Comparison of ENCODE assay signal across 14 cellular contexts in genomic region chr14:20195170-20195569, GRCh38. TPM values are rescaled to one million over a fixed set of nuclear protein-coding genes. Genes with fewer than 3 reads are reported as not detected.
"Had no signal": no experiment of that assay in that cellular context is flagged by ENCODE, and none has a peak within 500 bp of the region (broad histone marks: within the 10 kb centered on the region; RNA-seq: fewer than 3 reads in every experiment).

No MANE protein-coding gene starts in this region.

RNA-seq across cellular contexts. Expression of gene OR11G2, which starts 4.5 kb away (rescaled TPM):
- total RNA-seq: activated B cell treated with CpG ODN at 0.5 μM for 24 hours; activated CD4-positive, alpha-beta memory T cell treated with anti-CD3 and anti-CD28 coated beads for 36 hours; activated CD4-positive, alpha-beta memory T cell treated with anti-CD3 and anti-CD28 coated beads, Interleukin-2, amount 10 ng/mL, durations not matched to agents 7 days and 5 days; activated CD4-positive, alpha-beta T cell treated with anti-CD3 and anti-CD28 coated beads for 36 hours; activated CD4-positive, alpha-beta T cell treated with anti-CD3 and anti-CD28 coated beads, Interleukin-2, amount 10 ng/mL, durations not matched to agents 24 days and 14 days; activated CD4-positive, alpha-beta T cell treated with anti-CD3 and anti-CD28 coated beads, Interleukin-2, amount 10 ng/mL, durations not matched to agents 7 days and 5 days; activated CD8-positive, alpha-beta memory T cell treated with anti-CD3 and anti-CD28 coated beads for 36 hours; activated CD8-positive, alpha-beta memory T cell treated with anti-CD3 and anti-CD28 coated beads, Interleukin-2, amount 10 ng/mL, durations not matched to agents 7 days and 5 days; activated CD8-positive, alpha-beta T cell treated with anti-CD3 and anti-CD28 coated beads for 36 hours; activated CD8-positive, alpha-beta T cell treated with anti-CD3 and anti-CD28 coated beads, Interleukin-2, amount 10 ng/mL, durations not matched to agents 7 days and 5 days; T-helper 1 cell treated with Interleukin-12 subunit alpha and Interleukin-12 subunit beta and Interleukin-4 antibody, amounts not matched to agents 30 ng/mL and 1 ng/mL, for 36 hours; T-helper 17 cell; T-helper 2 cell treated with Interferon-gamma antibody and Interleukin-4, amounts not matched to agents 100 ng/mL and 5 ng/mL, for 36 hours; WTC11 had no signal

RNA-seq across cellular contexts. Expression of gene OR11H6, which starts 28.3 kb away (rescaled TPM):
- total RNA-seq: activated B cell treated with CpG ODN at 0.5 μM for 24 hours; activated CD4-positive, alpha-beta memory T cell treated with anti-CD3 and anti-CD28 coated beads for 36 hours; activated CD4-positive, alpha-beta memory T cell treated with anti-CD3 and anti-CD28 coated beads, Interleukin-2, amount 10 ng/mL, durations not matched to agents 7 days and 5 days; activated CD4-positive, alpha-beta T cell treated with anti-CD3 and anti-CD28 coated beads for 36 hours; activated CD4-positive, alpha-beta T cell treated with anti-CD3 and anti-CD28 coated beads, Interleukin-2, amount 10 ng/mL, durations not matched to agents 24 days and 14 days; activated CD4-positive, alpha-beta T cell treated with anti-CD3 and anti-CD28 coated beads, Interleukin-2, amount 10 ng/mL, durations not matched to agents 7 days and 5 days; activated CD8-positive, alpha-beta memory T cell treated with anti-CD3 and anti-CD28 coated beads for 36 hours; activated CD8-positive, alpha-beta memory T cell treated with anti-CD3 and anti-CD28 coated beads, Interleukin-2, amount 10 ng/mL, durations not matched to agents 7 days and 5 days; activated CD8-positive, alpha-beta T cell treated with anti-CD3 and anti-CD28 coated beads for 36 hours; activated CD8-positive, alpha-beta T cell treated with anti-CD3 and anti-CD28 coated beads, Interleukin-2, amount 10 ng/mL, durations not matched to agents 7 days and 5 days; T-helper 1 cell treated with Interleukin-12 subunit alpha and Interleukin-12 subunit beta and Interleukin-4 antibody, amounts not matched to agents 30 ng/mL and 1 ng/mL, for 36 hours; T-helper 17 cell; T-helper 2 cell treated with Interferon-gamma antibody and Interleukin-4, amounts not matched to agents 100 ng/mL and 5 ng/mL, for 36 hours; WTC11 had no signal

RNA-seq across cellular contexts. Expression of gene OR11H7, which starts 33.6 kb away (rescaled TPM):
- total RNA-seq: activated B cell treated with CpG ODN at 0.5 μM for 24 hours; activated CD4-positive, alpha-beta memory T cell treated with anti-CD3 and anti-CD28 coated beads for 36 hours; activated CD4-positive, alpha-beta memory T cell treated with anti-CD3 and anti-CD28 coated beads, Interleukin-2, amount 10 ng/mL, durations not matched to agents 7 days and 5 days; activated CD4-positive, alpha-beta T cell treated with anti-CD3 and anti-CD28 coated beads for 36 hours; activated CD4-positive, alpha-beta T cell treated with anti-CD3 and anti-CD28 coated beads, Interleukin-2, amount 10 ng/mL, durations not matched to agents 24 days and 14 days; activated CD4-positive, alpha-beta T cell treated with anti-CD3 and anti-CD28 coated beads, Interleukin-2, amount 10 ng/mL, durations not matched to agents 7 days and 5 days; activated CD8-positive, alpha-beta memory T cell treated with anti-CD3 and anti-CD28 coated beads for 36 hours; activated CD8-positive, alpha-beta memory T cell treated with anti-CD3 and anti-CD28 coated beads, Interleukin-2, amount 10 ng/mL, durations not matched to agents 7 days and 5 days; activated CD8-positive, alpha-beta T cell treated with anti-CD3 and anti-CD28 coated beads for 36 hours; activated CD8-positive, alpha-beta T cell treated with anti-CD3 and anti-CD28 coated beads, Interleukin-2, amount 10 ng/mL, durations not matched to agents 7 days and 5 days; T-helper 1 cell treated with Interleukin-12 subunit alpha and Interleukin-12 subunit beta and Interleukin-4 antibody, amounts not matched to agents 30 ng/mL and 1 ng/mL, for 36 hours; T-helper 17 cell; T-helper 2 cell treated with Interferon-gamma antibody and Interleukin-4, amounts not matched to agents 100 ng/mL and 5 ng/mL, for 36 hours; WTC11 had no signal

RNA-seq across cellular contexts. Expression of gene OR11H4, which starts 43.9 kb away (rescaled TPM):
- total RNA-seq: activated B cell treated with CpG ODN at 0.5 μM for 24 hours; activated CD4-positive, alpha-beta memory T cell treated with anti-CD3 and anti-CD28 coated beads for 36 hours; activated CD4-positive, alpha-beta memory T cell treated with anti-CD3 and anti-CD28 coated beads, Interleukin-2, amount 10 ng/mL, durations not matched to agents 7 days and 5 days; activated CD4-positive, alpha-beta T cell treated with anti-CD3 and anti-CD28 coated beads for 36 hours; activated CD4-positive, alpha-beta T cell treated with anti-CD3 and anti-CD28 coated beads, Interleukin-2, amount 10 ng/mL, durations not matched to agents 24 days and 14 days; activated CD4-positive, alpha-beta T cell treated with anti-CD3 and anti-CD28 coated beads, Interleukin-2, amount 10 ng/mL, durations not matched to agents 7 days and 5 days; activated CD8-positive, alpha-beta memory T cell treated with anti-CD3 and anti-CD28 coated beads for 36 hours; activated CD8-positive, alpha-beta memory T cell treated with anti-CD3 and anti-CD28 coated beads, Interleukin-2, amount 10 ng/mL, durations not matched to agents 7 days and 5 days; activated CD8-positive, alpha-beta T cell treated with anti-CD3 and anti-CD28 coated beads for 36 hours; activated CD8-positive, alpha-beta T cell treated with anti-CD3 and anti-CD28 coated beads, Interleukin-2, amount 10 ng/mL, durations not matched to agents 7 days and 5 days; T-helper 1 cell treated with Interleukin-12 subunit alpha and Interleukin-12 subunit beta and Interleukin-4 antibody, amounts not matched to agents 30 ng/mL and 1 ng/mL, for 36 hours; T-helper 17 cell; T-helper 2 cell treated with Interferon-gamma antibody and Interleukin-4, amounts not matched to agents 100 ng/mL and 5 ng/mL, for 36 hours; WTC11 had no signal

RNA-seq across cellular contexts. Expression of gene OR4N5, which starts 56.5 kb away (rescaled TPM):
- total RNA-seq: activated B cell treated with CpG ODN at 0.5 μM for 24 hours; activated CD4-positive, alpha-beta memory T cell treated with anti-CD3 and anti-CD28 coated beads for 36 hours; activated CD4-positive, alpha-beta memory T cell treated with anti-CD3 and anti-CD28 coated beads, Interleukin-2, amount 10 ng/mL, durations not matched to agents 7 days and 5 days; activated CD4-positive, alpha-beta T cell treated with anti-CD3 and anti-CD28 coated beads for 36 hours; activated CD4-positive, alpha-beta T cell treated with anti-CD3 and anti-CD28 coated beads, Interleukin-2, amount 10 ng/mL, durations not matched to agents 24 days and 14 days; activated CD4-positive, alpha-beta T cell treated with anti-CD3 and anti-CD28 coated beads, Interleukin-2, amount 10 ng/mL, durations not matched to agents 7 days and 5 days; activated CD8-positive, alpha-beta memory T cell treated with anti-CD3 and anti-CD28 coated beads for 36 hours; activated CD8-positive, alpha-beta memory T cell treated with anti-CD3 and anti-CD28 coated beads, Interleukin-2, amount 10 ng/mL, durations not matched to agents 7 days and 5 days; activated CD8-positive, alpha-beta T cell treated with anti-CD3 and anti-CD28 coated beads for 36 hours; activated CD8-positive, alpha-beta T cell treated with anti-CD3 and anti-CD28 coated beads, Interleukin-2, amount 10 ng/mL, durations not matched to agents 7 days and 5 days; T-helper 1 cell treated with Interleukin-12 subunit alpha and Interleukin-12 subunit beta and Interleukin-4 antibody, amounts not matched to agents 30 ng/mL and 1 ng/mL, for 36 hours; T-helper 17 cell; T-helper 2 cell treated with Interferon-gamma antibody and Interleukin-4, amounts not matched to agents 100 ng/mL and 5 ng/mL, for 36 hours; WTC11 had no signal
